In the genomic region with DNA sequence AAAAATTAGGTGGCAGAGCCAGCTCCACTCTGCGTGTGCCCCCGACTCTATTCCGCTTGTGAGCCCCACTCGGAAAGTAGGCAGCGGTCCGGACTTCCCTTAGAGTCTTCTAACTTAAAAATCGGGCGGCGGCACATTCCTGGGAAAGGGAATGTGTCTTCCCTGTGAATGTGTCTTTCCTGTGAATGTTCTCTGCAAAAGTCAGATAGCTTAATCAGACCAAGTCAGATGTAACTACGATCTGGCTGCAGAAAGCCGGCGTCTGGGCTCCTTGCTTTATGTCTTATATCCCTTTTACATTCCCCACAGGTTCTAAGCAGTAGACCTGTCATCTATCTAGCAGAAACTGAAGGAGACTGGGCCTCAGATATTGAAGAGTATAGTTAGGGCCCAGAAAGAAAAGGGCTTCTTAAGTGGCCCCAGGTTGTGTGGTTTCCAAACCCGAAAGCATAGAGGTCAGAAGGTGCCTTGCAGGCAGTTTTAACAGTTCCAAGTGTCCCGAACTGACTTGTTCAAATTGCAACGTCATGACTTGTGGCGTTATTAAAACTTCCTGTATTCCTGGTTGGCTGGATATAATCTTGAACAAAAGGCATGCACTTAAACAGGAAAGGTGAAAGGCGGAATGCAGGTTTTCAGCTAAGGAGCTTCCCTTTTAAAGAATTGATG, we compare ENCODE assay signal across 8 cellular contexts. TPM values are rescaled to one million over a fixed set of nuclear protein-coding genes. Genes with fewer than 3 reads are reported as not detected.
DNase-seq lines count a peak whose midpoint lies in the region; ATAC-seq, FAIRE-seq and TF ChIP-seq lines count a peak whose summit lies in the region.

No MANE protein-coding gene starts in this region.

- H3K27me3 ChIP-seq in SJSA1 (replicated peaks), result no peaks in the 10 kb centered on the region
- H3K27me3 ChIP-seq in liver (ENCODE audit: control insufficient read depth in 4 of 4, insufficient read depth in 4 of 4, low read length in 3 of 4), result no peaks in the 10 kb centered on the region
- no peaks in the 10 kb centered on the region for H3K27me3 ChIP-seq in subcutaneous abdominal adipose tissue (ENCODE audit: control insufficient read depth in 5 of 5, insufficient read depth in 4 of 5, low read length in 5 of 5)

- H3K4me2 ChIP-seq in A549, result peak overlapping the region; percentile 75

- H3K4me3 ChIP-seq in A549, result peak overlapping the region; percentile 80
- peak overlapping the region; percentile 75 for H3K4me3 ChIP-seq in SJSA1
- H3K4me3 ChIP-seq in coronary artery, result peak overlapping the region; percentile 84
- peak overlapping the region; percentile 82 to 100 (median 95) for H3K4me3 ChIP-seq in liver (ENCODE audit: low read depth in 1 of 3, low read length in 3 of 3)
- H3K4me3 ChIP-seq in subcutaneous abdominal adipose tissue (ENCODE audit: low read depth in 1 of 5, low read length in 5 of 5), result peak overlapping the region; percentile 92 to 96 (median 92)

- POLR2A ChIA-PET in A549 (lab: Yijun Ruan, JAX), result interaction anchor here (0.6 to 1.9 kb wide), 6 partner anchors 18 to 703 kb away, joined by 3 to 8 read pairs (median 6); a partner anchor contains a TSS

- H3K27ac ChIP-seq in A549 (peak overlapping the region; percentile 94 to 97), SJSA1 (peak overlapping the region; percentile 99), coronary artery (peak overlapping the region; percentile 93 to 97), liver (ENCODE audit: low read depth in 1 of 2, low read length in 2 of 2) (peak overlapping the region; percentile 97 to 99), subcutaneous abdominal adipose tissue (ENCODE audit: low read depth, low read length) (peak overlapping the region; percentile 95)

- CTCF ChIA-PET in A549 (lab: Yijun Ruan, JAX), result interaction anchor here (0.9 to 3.5 kb wide), 5 partner anchors 10 to 703 kb away, joined by 3 to 10 read pairs (median 8); a partner anchor contains a TSS

- H3K9me3 ChIP-seq in A549, result no peaks in the 10 kb centered on the region
- no peaks in the 10 kb centered on the region for H3K9me3 ChIP-seq in SJSA1 (replicated peaks)
- H3K9me3 ChIP-seq in liver (ENCODE audit: control insufficient read depth in 4 of 4, low read length in 3 of 4), result no peaks in the 10 kb centered on the region
- no peaks in the 10 kb centered on the region for H3K9me3 ChIP-seq in subcutaneous abdominal adipose tissue (ENCODE audit: control insufficient read depth in 5 of 5, low read length in 5 of 5)

- H3K9ac ChIP-seq in liver (ENCODE audit: low read depth in 1 of 2, low read length in 2 of 2) (peak overlapping the region; percentile 93 to 95), subcutaneous abdominal adipose tissue (ENCODE audit: low read length in 5 of 5) (peak overlapping the region; percentile 76 to 99 (median 96))

- no peak for TF ChIP-seq EP300 in A549 (IDR thresholded peaks at IDR 0.05)

- peak; percentile 76 to 80 for ATAC-seq in A549
- peak; percentile 27 for ATAC-seq in HG03108 (IDR thresholded peaks at IDR 0.05; ENCODE audit: unreplicated experiment)
- ATAC-seq in GM18858 (IDR thresholded peaks at IDR 0.05; ENCODE audit: unreplicated experiment), result no peak

- peaks cover 17% of the 10 kb centered on the region for H3K4me1 ChIP-seq in A549
- peaks cover 25% of the 10 kb centered on the region for H3K4me1 ChIP-seq in SJSA1 (replicated peaks)
- H3K4me1 ChIP-seq in liver (ENCODE audit: control insufficient read depth in 4 of 4, insufficient read depth in 4 of 4, low read length in 3 of 4), result peaks cover 2 to 32% (median 19%) of the 10 kb centered on the region in 4 donors
- peaks cover 8 to 49% (median 42%) of the 10 kb centered on the region in 5 donors for H3K4me1 ChIP-seq in subcutaneous abdominal adipose tissue (ENCODE audit: control insufficient read depth in 5 of 5, insufficient read depth in 5 of 5, low read length in 5 of 5)

- TF ChIP-seq RAD21 in A549 (conservative IDR thresholded peaks at IDR 0.05 in 1 of 2, IDR thresholded peaks at IDR 0.05 in 1 of 2), result no peak
- no peak for TF ChIP-seq RAD21 in liver (IDR thresholded peaks at IDR 0.05)

- 2% methylated on average over 17 of the region's 17 CpGs for WGBS in A549 (ENCODE audit: missing lambda C conversion rate)
- 2% methylated on average over 17 of the region's 17 CpGs for WGBS in liver

- H3K36me3 ChIP-seq in SJSA1 (peaks cover 29% of the 10 kb centered on the region), liver (ENCODE audit: control insufficient read depth in 4 of 4, insufficient read depth in 3 of 4, low read depth in 1 of 4, low read length in 3 of 4) (peaks cover 0 to 5% (median 2%) of the 10 kb centered on the region in 4 donors), subcutaneous abdominal adipose tissue (ENCODE audit: control insufficient read depth in 5 of 5, insufficient read depth in 5 of 5, low read length in 5 of 5) (peaks cover 0 to 11% (median 6%) of the 10 kb centered on the region in 5 donors)

- no peak for TF ChIP-seq CTCF in A549 (IDR thresholded peaks at IDR 0.05)
- no peak for TF ChIP-seq CTCF in coronary artery (IDR thresholded peaks at IDR 0.05)
- no peak for TF ChIP-seq CTCF in liver (IDR thresholded peaks at IDR 0.05; ENCODE audit: low read depth, low read length, missing input control)

- no peak for TF ChIP-seq POLR2A in A549 (IDR thresholded peaks at IDR 0.05; ENCODE audit: low read length)

- DNase-seq in A549 (ENCODE audit: low read depth in 1 of 2, low spot score in 1 of 2) (peak; percentile 53 to 87), GDM1 (lab: John Stamatoyannopoulos, UW) (peak; percentile 45), SJSA1 (ENCODE audit: low read depth in 1 of 2, low spot score in 2 of 2) (peak in 1 of 2 experiments; percentile 59), coronary artery (ENCODE audit: low spot score) (no peak)

- FAIRE-seq in A549 (lab: Jason Lieb, UNC), result no peak

TF ChIP-seq in A549, 52 proteins besides CTCF, POLR2A, EP300 and RAD21 (continues in another document):
- TF ChIP-seq HDAC2 (IDR thresholded peaks at IDR 0.05) (0 out of 2 replicates have a peak, but pooled peaks have one; percentile 22), PHF8 (IDR thresholded peaks at IDR 0.05; ENCODE audit: borderline replicate concordance, low read depth) (peak; percentile 27), MAFK (IDR thresholded peaks at IDR 0.05; ENCODE audit: partially characterized antibody) (peak; percentile 98), NFE2L2 (conservative IDR thresholded peaks at IDR 0.05; ENCODE audit: low read length) (0 out of 2 replicates have a peak, but pooled peaks have one; percentile 46), TFCP2L1 (CRISPR knock-in tag; IDR thresholded peaks at IDR 0.05) (peak; percentile 65; the same call in 1 of the 2 replicates)
- TF ChIP-seq, protein P1, sequence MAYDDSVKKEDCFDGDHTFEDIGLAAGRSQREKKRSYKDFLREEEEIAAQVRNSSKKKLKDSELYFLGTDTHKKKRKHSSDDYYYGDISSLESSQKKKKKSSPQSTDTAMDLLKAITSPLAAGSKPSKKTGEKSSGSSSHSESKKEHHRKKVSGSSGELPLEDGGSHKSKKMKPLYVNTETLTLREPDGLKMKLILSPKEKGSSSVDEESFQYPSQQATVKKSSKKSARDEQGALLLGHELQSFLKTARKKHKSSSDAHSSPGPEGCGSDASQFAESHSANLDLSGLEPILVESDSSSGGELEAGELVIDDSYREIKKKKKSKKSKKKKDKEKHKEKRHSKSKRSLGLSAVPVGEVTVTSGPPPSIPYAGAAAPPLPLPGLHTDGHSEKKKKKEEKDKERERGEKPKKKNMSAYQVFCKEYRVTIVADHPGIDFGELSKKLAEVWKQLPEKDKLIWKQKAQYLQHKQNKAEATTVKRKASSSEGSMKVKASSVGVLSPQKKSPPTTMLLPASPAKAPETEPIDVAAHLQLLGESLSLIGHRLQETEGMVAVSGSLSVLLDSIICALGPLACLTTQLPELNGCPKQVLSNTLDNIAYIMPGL (CRISPR knock-in tag; IDR thresholded peaks at IDR 0.05; ENCODE audit: borderline replicate concordance), result no peak

TF ChIP-seq in liver, 16 proteins besides CTCF, POLR2A, EP300 and RAD21:
- TF ChIP-seq FOXA1 (IDR thresholded peaks at IDR 0.05) (no peak), RXRA (IDR thresholded peaks at IDR 0.05) (peak in 1 of 2 donors; percentile 32)
TF ChIP-seq in liver: peak in this region for 1.

RNA-seq across cellular contexts. Expression of a gene that starts 0.6 kb away (rescaled TPM):
- 81.1 and 96.8 TPM in 2 replicates for polyA plus RNA-seq in A549 (2011; rRNA removed)
- polyA plus RNA-seq in A549 (2012; cell fraction: cytosol; rRNA removed), result 21.6 and 22.5 TPM in 2 replicates
- 12.1 and 24.0 TPM in 2 replicates for polyA plus RNA-seq in A549 (2012; cell fraction: nucleus; rRNA removed)
- polyA plus RNA-seq in A549 (2017; fragmentation: RNase III; extraction: RNeasy Plus Mini Kit Qiagen cat#74134 plus additional on column Dnase treatment), result 33.2 to 40.0 TPM (median 36.3 TPM) in 3 replicates
- 89.2 and 106 TPM in 2 replicates for polyA minus RNA-seq in A549 (2011; rRNA and poly(A)+ RNA removed)
- 29.0 and 43.1 TPM in 2 replicates for total RNA-seq in SJSA1 (2014; rRNA removed; shearing (Covaris generic))
- 10 to 100 TPM; 39.5 to 49.1 TPM for total RNA-seq in liver
- 10 to 100 TPM; 13.2 to 18.4 TPM for polyA plus RNA-seq in liver

RNA-seq across cellular contexts. Expression of a gene that starts 0.9 kb away (rescaled TPM):
- polyA plus RNA-seq in A549 (2011; rRNA removed) (112 and 124 TPM in 2 replicates), A549 (2017; fragmentation: RNase III; extraction: RNeasy Plus Mini Kit Qiagen cat#74134 plus additional on column Dnase treatment) (32.9 to 39.0 TPM (median 37.3 TPM) in 3 replicates), liver (10 to 100 TPM; 31.1 to 51.0 TPM)
- polyA plus RNA-seq in A549 (2012; cell fraction: cytosol; rRNA removed), result 17.5 and 18.9 TPM in 2 replicates
- 9.2 and 12.0 TPM in 2 replicates for polyA plus RNA-seq in A549 (2012; cell fraction: nucleus; rRNA removed)
- 20.6 and 21.0 TPM in 2 replicates for polyA minus RNA-seq in A549 (2011; rRNA and poly(A)+ RNA removed)
- 57.5 and 58.0 TPM in 2 replicates for total RNA-seq in SJSA1 (2014; rRNA removed; shearing (Covaris generic))
- total RNA-seq in liver, result 10 to 100 TPM; 32.1 to 40.9 TPM
